Comparison of ENCODE assay signal across 1 cellular context in the genomic region with DNA sequence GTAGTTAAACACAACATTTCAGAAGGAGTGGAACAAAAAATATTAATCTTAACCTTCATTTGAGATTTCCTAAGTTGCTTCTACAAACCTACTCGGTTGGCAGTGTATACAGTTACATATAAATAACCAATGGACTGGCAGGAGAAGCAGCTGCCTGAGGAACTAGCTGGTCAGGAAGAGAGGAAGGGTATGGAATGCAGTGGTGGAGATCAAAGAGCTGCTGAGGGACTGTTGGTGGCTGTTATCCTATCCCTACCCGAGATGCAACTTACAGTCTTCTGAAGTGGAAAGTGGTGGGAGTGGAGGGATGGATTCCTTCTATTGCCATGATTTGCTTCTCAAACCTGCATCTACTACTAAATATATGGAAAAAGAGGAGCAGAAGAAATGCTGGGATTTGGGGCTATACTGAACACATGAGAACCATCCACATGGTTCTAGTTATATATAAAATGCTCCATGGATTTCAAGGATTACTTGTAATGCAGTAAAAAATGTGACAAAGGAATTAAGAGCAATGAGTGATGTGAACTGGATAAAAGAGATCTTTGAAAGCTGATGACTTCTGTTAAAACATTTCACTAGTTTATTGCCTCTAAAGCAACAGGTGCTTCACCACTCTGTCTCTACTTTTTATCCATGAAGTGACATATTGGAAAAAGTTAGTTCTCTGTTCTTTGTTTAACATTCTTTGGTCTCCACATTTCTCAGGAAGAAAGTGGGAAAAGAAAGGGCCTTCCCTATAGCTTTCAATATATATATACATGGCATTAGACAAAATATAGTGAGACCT.
TF ChIP-seq lines count a peak whose summit lies in the region.

No MANE protein-coding gene starts in this region.

TF ChIP-seq in HepG2, 621 proteins besides CTCF, POLR2A, EP300 and RAD21 (continued from another document):
- TF ChIP-seq, protein P1, sequence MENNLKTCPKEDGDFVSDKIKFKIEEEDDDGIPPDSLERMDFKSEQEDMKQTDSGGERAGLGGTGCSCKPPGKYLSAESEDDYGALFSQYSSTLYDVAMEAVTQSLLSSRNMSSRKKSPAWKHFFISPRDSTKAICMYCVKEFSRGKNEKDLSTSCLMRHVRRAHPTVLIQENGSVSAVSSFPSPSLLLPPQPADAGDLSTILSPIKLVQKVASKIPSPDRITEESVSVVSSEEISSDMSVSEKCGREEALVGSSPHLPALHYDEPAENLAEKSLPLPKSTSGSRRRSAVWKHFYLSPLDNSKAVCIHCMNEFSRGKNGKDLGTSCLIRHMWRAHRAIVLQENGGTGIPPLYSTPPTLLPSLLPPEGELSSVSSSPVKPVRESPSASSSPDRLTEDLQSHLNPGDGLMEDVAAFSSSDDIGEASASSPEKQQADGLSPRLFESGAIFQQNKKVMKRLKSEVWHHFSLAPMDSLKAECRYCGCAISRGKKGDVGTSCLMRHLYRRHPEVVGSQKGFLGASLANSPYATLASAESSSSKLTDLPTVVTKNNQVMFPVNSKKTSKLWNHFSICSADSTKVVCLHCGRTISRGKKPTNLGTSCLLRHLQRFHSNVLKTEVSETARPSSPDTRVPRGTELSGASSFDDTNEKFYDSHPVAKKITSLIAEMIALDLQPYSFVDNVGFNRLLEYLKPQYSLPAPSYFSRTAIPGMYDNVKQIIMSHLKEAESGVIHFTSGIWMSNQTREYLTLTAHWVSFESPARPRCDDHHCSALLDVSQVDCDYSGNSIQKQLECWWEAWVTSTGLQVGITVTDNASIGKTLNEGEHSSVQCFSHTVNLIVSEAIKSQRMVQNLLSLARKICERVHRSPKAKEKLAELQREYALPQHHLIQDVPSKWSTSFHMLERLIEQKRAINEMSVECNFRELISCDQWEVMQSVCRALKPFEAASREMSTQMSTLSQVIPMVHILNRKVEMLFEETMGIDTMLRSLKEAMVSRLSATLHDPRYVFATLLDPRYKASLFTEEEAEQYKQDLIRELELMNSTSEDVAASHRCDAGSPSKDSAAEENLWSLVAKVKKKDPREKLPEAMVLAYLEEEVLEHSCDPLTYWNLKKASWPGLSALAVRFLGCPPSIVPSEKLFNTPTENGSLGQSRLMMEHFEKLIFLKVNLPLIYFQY (CRISPR knock-in tag; IDR thresholded peaks at IDR 0.05; ENCODE audit: borderline replicate concordance) = no peak
- TF ChIP-seq TEAD3 (CRISPR knock-in tag; optimal IDR thresholded peaks at IDR 0.05; ENCODE audit: borderline replicate concordance) (peak; percentile 39), EHMT2 (IDR thresholded peaks at IDR 0.05; ENCODE audit: borderline replicate concordance, low read depth, low read length) (no peak), ZKSCAN8 (CRISPR knock-in tag; IDR thresholded peaks at IDR 0.05; ENCODE audit: borderline replicate concordance) (peak; percentile 47; the same call in 1 of the 2 replicates), ZNF670 (CRISPR knock-in tag; IDR thresholded peaks at IDR 0.05; ENCODE audit: borderline replicate concordance) (no peak), EZH2 (conservative IDR thresholded peaks at IDR 0.05; ENCODE audit: low read depth, low read length) (no peak), ATF1 (CRISPR knock-in tag; IDR thresholded peaks at IDR 0.05) (no peak)
- TF ChIP-seq, protein P2, sequence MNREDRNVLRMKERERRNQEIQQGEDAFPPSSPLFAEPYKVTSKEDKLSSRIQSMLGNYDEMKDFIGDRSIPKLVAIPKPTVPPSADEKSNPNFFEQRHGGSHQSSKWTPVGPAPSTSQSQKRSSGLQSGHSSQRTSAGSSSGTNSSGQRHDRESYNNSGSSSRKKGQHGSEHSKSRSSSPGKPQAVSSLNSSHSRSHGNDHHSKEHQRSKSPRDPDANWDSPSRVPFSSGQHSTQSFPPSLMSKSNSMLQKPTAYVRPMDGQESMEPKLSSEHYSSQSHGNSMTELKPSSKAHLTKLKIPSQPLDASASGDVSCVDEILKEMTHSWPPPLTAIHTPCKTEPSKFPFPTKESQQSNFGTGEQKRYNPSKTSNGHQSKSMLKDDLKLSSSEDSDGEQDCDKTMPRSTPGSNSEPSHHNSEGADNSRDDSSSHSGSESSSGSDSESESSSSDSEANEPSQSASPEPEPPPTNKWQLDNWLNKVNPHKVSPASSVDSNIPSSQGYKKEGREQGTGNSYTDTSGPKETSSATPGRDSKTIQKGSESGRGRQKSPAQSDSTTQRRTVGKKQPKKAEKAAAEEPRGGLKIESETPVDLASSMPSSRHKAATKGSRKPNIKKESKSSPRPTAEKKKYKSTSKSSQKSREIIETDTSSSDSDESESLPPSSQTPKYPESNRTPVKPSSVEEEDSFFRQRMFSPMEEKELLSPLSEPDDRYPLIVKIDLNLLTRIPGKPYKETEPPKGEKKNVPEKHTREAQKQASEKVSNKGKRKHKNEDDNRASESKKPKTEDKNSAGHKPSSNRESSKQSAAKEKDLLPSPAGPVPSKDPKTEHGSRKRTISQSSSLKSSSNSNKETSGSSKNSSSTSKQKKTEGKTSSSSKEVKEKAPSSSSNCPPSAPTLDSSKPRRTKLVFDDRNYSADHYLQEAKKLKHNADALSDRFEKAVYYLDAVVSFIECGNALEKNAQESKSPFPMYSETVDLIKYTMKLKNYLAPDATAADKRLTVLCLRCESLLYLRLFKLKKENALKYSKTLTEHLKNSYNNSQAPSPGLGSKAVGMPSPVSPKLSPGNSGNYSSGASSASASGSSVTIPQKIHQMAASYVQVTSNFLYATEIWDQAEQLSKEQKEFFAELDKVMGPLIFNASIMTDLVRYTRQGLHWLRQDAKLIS (CRISPR knock-in tag; IDR thresholded peaks at IDR 0.05) = no peak
TF ChIP-seq in HepG2: peak in this region for 3.
